In genomic region chr20:9407805-9408421, GRCh38 we compare ENCODE assay signal across 8 cellular contexts.
DNase-seq lines count a peak whose midpoint lies in the region; ATAC-seq and TF ChIP-seq lines count a peak whose summit lies in the region.

No MANE protein-coding gene starts in this region.

- H3K9me3 ChIP-seq in T-helper 17 cell (ENCODE audit: control insufficient read depth, low read length, poor library complexity, severe bottlenecking) (no peaks in the 10 kb centered on the region), left lung (no peaks in the 10 kb centered on the region)

- H3K4me1 Mint-ChIP-seq in HFFc6 (ENCODE audit: low read depth) = peaks cover 35% of the 10 kb centered on the region
- H3K4me1 Mint-ChIP-seq in T-helper 17 cell = no peaks in the 10 kb centered on the region

- H3K27ac Mint-ChIP-seq in HFFc6 = peak overlapping the region; percentile 80
- no peak overlapping the region for H3K27ac Mint-ChIP-seq in T-helper 17 cell

- no peaks in the 10 kb centered on the region for H3K9me3 Mint-ChIP-seq in HFFc6

- H3K27ac ChIP-seq in left lung = no peak overlapping the region

- H3K36me3 Mint-ChIP-seq in HFFc6 (ENCODE audit: low read depth) (peaks cover 29% of the 10 kb centered on the region), T-helper 17 cell (ENCODE audit: low read depth) (no peaks in the 10 kb centered on the region)

- DNase-seq in 8988T (peak; percentile 26), GM06990 (ENCODE audit: extremely low read depth, insufficient read length) (peak; percentile 15), HFFc6 (peak; percentile 71), NCI-H1105 (lab: John Stamatoyannopoulos, UW) (peak; percentile 27), T-helper 17 cell (peak in 1 of 3 donors; percentile 7), choroid plexus epithelial cell (ENCODE audit: low read depth) (peak; percentile 90), left lung (peak in 1 of 2 donors; percentile 38)
- DNase-seq in stimulated activated CD8-positive, alpha-beta memory T cell treated with anti-CD3 and anti-CD28 coated beads, Interleukin-15, amount 100 ng/mL, for 1 hour (ENCODE audit: low read depth) = peak; percentile 9

- ATAC-seq in T-helper 17 cell (peak; percentile 56), left lung (peak; percentile 97)

- peaks cover 2% of the 10 kb centered on the region; the same call in 1 of the 2 replicates for H3K27me3 Mint-ChIP-seq in HFFc6 (ENCODE audit: insufficient read depth)
- H3K27me3 Mint-ChIP-seq in T-helper 17 cell = no peaks in the 10 kb centered on the region

- H3K4me3 ChIP-seq in GM06990 (replicated peaks; ENCODE audit: low read depth, low read length) = no peak overlapping the region
- H3K4me3 ChIP-seq in choroid plexus epithelial cell (ENCODE audit: low read depth, low read length) = no peak overlapping the region
- no peak overlapping the region for H3K4me3 ChIP-seq in left lung

- 0 out of 2 replicates have a peak overlapping the region, but pooled peaks have one; percentile 61 for H3K4me3 Mint-ChIP-seq in HFFc6
- H3K4me3 Mint-ChIP-seq in T-helper 17 cell = no peak overlapping the region

- H3K27me3 ChIP-seq in GM06990 (replicated peaks; ENCODE audit: control insufficient read depth, insufficient read depth, low read length) (no peaks in the 10 kb centered on the region), left lung (no peaks in the 10 kb centered on the region)

- no peaks in the 10 kb centered on the region for H3K36me3 ChIP-seq in GM06990 (ENCODE audit: control insufficient read depth, insufficient read depth, low read length)
- H3K36me3 ChIP-seq in left lung = peaks cover 0 to 3% of the 10 kb centered on the region in 2 donors

- intact Hi-C loops in left lung (cut with DNase I) = loop anchor here in 1 of 2 donors (5.0 kb wide), 1 partner anchor 204 kb away; no protein-coding TSS in a partner anchor

- peaks cover 3 to 4% of the 10 kb centered on the region in 2 donors for H3K4me1 ChIP-seq in left lung

- peak; percentile 64 for TF ChIP-seq CTCF in GM06990 (IDR thresholded peaks at IDR 0.05; ENCODE audit: insufficient read depth, low read length, poor library complexity, severe bottlenecking)
- TF ChIP-seq CTCF in HFFc6 (IDR thresholded peaks at IDR 0.05) = peak; percentile 96
- TF ChIP-seq CTCF in choroid plexus epithelial cell (conservative IDR thresholded peaks at IDR 0.05; ENCODE audit: low read depth, low read length) = peak; percentile 84
- peak; percentile 78 for TF ChIP-seq CTCF in left lung (IDR thresholded peaks at IDR 0.05)
